Comparison of ENCODE assay signal across 10 cellular contexts in genomic region chr16:2784536-2785100, GRCh38. TPM values are rescaled to one million over a fixed set of nuclear protein-coding genes. Genes with fewer than 3 reads are reported as not detected.
A peak's percentile ranks its signal among the peaks of the same experiment; 100 is the strongest.
DNase-seq lines count a peak whose midpoint lies in the region; ATAC-seq lines count a peak whose summit lies in the region.
"Had no signal": no experiment of that assay in that cellular context is flagged by ENCODE, and none has a peak within 500 bp of the region (broad histone marks: within the 10 kb centered on the region; RNA-seq: fewer than 3 reads in every experiment).

No MANE protein-coding gene starts in this region.

- peaks cover 3% of the 10 kb centered on the region for H3K4me1 Mint-ChIP-seq in activated CD4-positive, alpha-beta T cell treated with anti-CD3 and anti-CD28 coated beads, Interleukin-2, amount 10 ng/mL, durations not matched to agents 7 days and 5 days
- H3K4me1 Mint-ChIP-seq in activated CD8-positive, alpha-beta T cell treated with anti-CD3 and anti-CD28 coated beads, Interleukin-2, amount 10 ng/mL, durations not matched to agents 7 days and 5 days (ENCODE audit: low read depth) = peaks cover 22% of the 10 kb centered on the region
- peaks cover 15 to 25% of the 10 kb centered on the region in 2 donors for H3K4me1 Mint-ChIP-seq in immature natural killer cell
- H3K4me1 Mint-ChIP-seq in stimulated activated naive CD8-positive, alpha-beta T cell treated with anti-CD3 and anti-CD28 coated beads, Interleukin-15, amount 100 ng/mL, for 72 hours = peaks cover 35% of the 10 kb centered on the region

- peak overlapping the region; percentile 75 for H3K27ac Mint-ChIP-seq in activated CD4-positive, alpha-beta T cell treated with anti-CD3 and anti-CD28 coated beads, Interleukin-2, amount 10 ng/mL, durations not matched to agents 7 days and 5 days
- peak overlapping the region; percentile 72 for H3K27ac Mint-ChIP-seq in activated CD8-positive, alpha-beta T cell treated with anti-CD3 and anti-CD28 coated beads, Interleukin-2, amount 10 ng/mL, durations not matched to agents 7 days and 5 days
- H3K27ac Mint-ChIP-seq in immature natural killer cell = no peak overlapping the region
- peak overlapping the region; percentile 93 to 94 for H3K27ac Mint-ChIP-seq in stimulated activated naive CD8-positive, alpha-beta T cell treated with anti-CD3 and anti-CD28 coated beads, Interleukin-15, amount 100 ng/mL, for 72 hours

- no peaks in the 10 kb centered on the region for H3K9me3 Mint-ChIP-seq in activated CD4-positive, alpha-beta T cell treated with anti-CD3 and anti-CD28 coated beads, Interleukin-2, amount 10 ng/mL, durations not matched to agents 7 days and 5 days
- no peaks in the 10 kb centered on the region for H3K9me3 Mint-ChIP-seq in activated CD8-positive, alpha-beta T cell treated with anti-CD3 and anti-CD28 coated beads, Interleukin-2, amount 10 ng/mL, durations not matched to agents 7 days and 5 days (ENCODE audit: insufficient read depth)
- no peaks in the 10 kb centered on the region for H3K9me3 Mint-ChIP-seq in immature natural killer cell
- no peaks in the 10 kb centered on the region for H3K9me3 Mint-ChIP-seq in stimulated activated naive CD8-positive, alpha-beta T cell treated with anti-CD3 and anti-CD28 coated beads, Interleukin-15, amount 100 ng/mL, for 72 hours

- CTCF ChIA-PET in activated CD4-positive, alpha-beta T cell treated with anti-CD3 and anti-CD28 coated beads, Interleukin-2, amount 10 ng/mL, durations not matched to agents 7 days and 5 days (lab: Charles Lee) = interaction anchor here (0.6 to 1.7 kb wide), 7 partner anchors 9 to 143 kb away, joined by 3 to 6 read pairs (median 3); partner anchors contain the start of gene PRSS41
- CTCF ChIA-PET in activated CD8-positive, alpha-beta T cell treated with anti-CD3 and anti-CD28 coated beads, Interleukin-2, amount 10 ng/mL, durations not matched to agents 7 days and 5 days (lab: Charles Lee) = interaction anchor here (1.3 kb wide), 3 partner anchors 18 to 142 kb away, joined by 3 to 4 read pairs (median 3); no protein-coding TSS in a partner anchor

- POLR2A ChIA-PET in activated CD4-positive, alpha-beta T cell treated with anti-CD3 and anti-CD28 coated beads, Interleukin-2, amount 10 ng/mL, durations not matched to agents 7 days and 5 days (lab: Charles Lee) = interaction anchor here (0.6 kb wide), 2 partner anchors 20 to 82 kb away, joined by 3 read pairs; no protein-coding TSS in a partner anchor
- POLR2A ChIA-PET in activated CD8-positive, alpha-beta T cell treated with anti-CD3 and anti-CD28 coated beads, Interleukin-2, amount 10 ng/mL, durations not matched to agents 7 days and 5 days (lab: Charles Lee) = interaction anchor here (0.9 kb wide), 1 partner anchor 31 kb away, joined by 5 read pairs; no protein-coding TSS in a partner anchor

- ATAC-seq in activated CD8-positive, alpha-beta T cell treated with anti-CD3 and anti-CD28 coated beads, Interleukin-2, amount 10 ng/mL, durations not matched to agents 7 days and 5 days = peak; percentile 40
- ATAC-seq in stimulated activated naive CD8-positive, alpha-beta T cell treated with anti-CD3 and anti-CD28 coated beads, Interleukin-15, amount 100 ng/mL, for 72 hours = peak; percentile 66
- no peak for ATAC-seq in GM21576 (IDR thresholded peaks at IDR 0.05; ENCODE audit: unreplicated experiment)
- ATAC-seq: SK-N-SH treated with all-trans-retinoic acid at 6 μM for 48 hours had no signal

- peak overlapping the region; percentile 54 for H3K4me3 Mint-ChIP-seq in activated CD4-positive, alpha-beta T cell treated with anti-CD3 and anti-CD28 coated beads, Interleukin-2, amount 10 ng/mL, durations not matched to agents 7 days and 5 days
- H3K4me3 Mint-ChIP-seq in activated CD8-positive, alpha-beta T cell treated with anti-CD3 and anti-CD28 coated beads, Interleukin-2, amount 10 ng/mL, durations not matched to agents 7 days and 5 days = peak overlapping the region; percentile 69
- H3K4me3 Mint-ChIP-seq in immature natural killer cell = peak overlapping the region; percentile 76 to 80 (median 78)
- peak overlapping the region; percentile 90 to 94 for H3K4me3 Mint-ChIP-seq in stimulated activated naive CD8-positive, alpha-beta T cell treated with anti-CD3 and anti-CD28 coated beads, Interleukin-15, amount 100 ng/mL, for 72 hours

- DNase-seq in activated CD4-positive, alpha-beta T cell treated with anti-CD3 and anti-CD28 coated beads, Interleukin-2, amount 10 ng/mL, durations not matched to agents 7 days and 5 days = no peak
- no peak for DNase-seq in activated CD4-positive, alpha-beta T cell treated with anti-CD3 and anti-CD28 coated beads, Interleukin-2, amount 50 U/mL, for 4 hours
- DNase-seq in activated CD8-positive, alpha-beta T cell treated with anti-CD3 and anti-CD28 coated beads, Interleukin-2, amount 10 ng/mL, durations not matched to agents 7 days and 5 days = no peak
- DNase-seq in immature natural killer cell (no peak), GOT3 (lab: John Stamatoyannopoulos, UW) (no peak), SW 1271 (lab: John Stamatoyannopoulos, UW) (no peak)
- no peak for DNase-seq in stimulated activated naive CD8-positive, alpha-beta T cell treated with anti-CD3 and anti-CD28 coated beads, Interleukin-15, amount 100 ng/mL, for 72 hours
- DNase-seq: NCI-H748 treated with DMSO at 0.1 percent for 48 hours had no signal

- H3K27me3 Mint-ChIP-seq in activated CD4-positive, alpha-beta T cell treated with anti-CD3 and anti-CD28 coated beads, Interleukin-2, amount 10 ng/mL, durations not matched to agents 7 days and 5 days = peaks cover 17% of the 10 kb centered on the region
- H3K27me3 Mint-ChIP-seq in activated CD8-positive, alpha-beta T cell treated with anti-CD3 and anti-CD28 coated beads, Interleukin-2, amount 10 ng/mL, durations not matched to agents 7 days and 5 days (ENCODE audit: low read depth) = peaks cover 8% of the 10 kb centered on the region
- H3K27me3 Mint-ChIP-seq in immature natural killer cell (ENCODE audit: low read depth in 3 of 3) = peaks cover 0 to 4% (median 4%) of the 10 kb centered on the region in 3 donors
- H3K27me3 Mint-ChIP-seq in stimulated activated naive CD8-positive, alpha-beta T cell treated with anti-CD3 and anti-CD28 coated beads, Interleukin-15, amount 100 ng/mL, for 72 hours = peaks cover 11% of the 10 kb centered on the region

- no peaks in the 10 kb centered on the region for H3K36me3 Mint-ChIP-seq in activated CD4-positive, alpha-beta T cell treated with anti-CD3 and anti-CD28 coated beads, Interleukin-2, amount 10 ng/mL, durations not matched to agents 7 days and 5 days (ENCODE audit: low read depth)
- H3K36me3 Mint-ChIP-seq in activated CD8-positive, alpha-beta T cell treated with anti-CD3 and anti-CD28 coated beads, Interleukin-2, amount 10 ng/mL, durations not matched to agents 7 days and 5 days (ENCODE audit: low read depth) = no peaks in the 10 kb centered on the region
- no peaks in the 10 kb centered on the region for H3K36me3 Mint-ChIP-seq in immature natural killer cell

RNA-seq across cellular contexts. Expression of gene PRSS33, which starts 2.7 kb away (rescaled TPM):
- not detected for total RNA-seq in activated CD4-positive, alpha-beta T cell treated with anti-CD3 and anti-CD28 coated beads, Interleukin-2, amount 10 ng/mL, durations not matched to agents 7 days and 5 days
- total RNA-seq in activated CD8-positive, alpha-beta T cell treated with anti-CD3 and anti-CD28 coated beads, Interleukin-2, amount 10 ng/mL, durations not matched to agents 7 days and 5 days = not detected
- 1 to 10 TPM in 2 of 3 donors, not detected in 1; 1.1 to 4.0 TPM for polyA plus RNA-seq in immature natural killer cell

RNA-seq across cellular contexts. Expression of gene ELOB, which starts 7.5 kb away (rescaled TPM):
- total RNA-seq in activated CD4-positive, alpha-beta T cell treated with anti-CD3 and anti-CD28 coated beads, Interleukin-2, amount 10 ng/mL, durations not matched to agents 7 days and 5 days = 100 to 1,000 TPM; 224 to 249 TPM
- 100 to 1,000 TPM; 163 to 182 TPM for total RNA-seq in activated CD8-positive, alpha-beta T cell treated with anti-CD3 and anti-CD28 coated beads, Interleukin-2, amount 10 ng/mL, durations not matched to agents 7 days and 5 days
- 100 to 1,000 TPM; 252 to 523 (median 328) TPM for polyA plus RNA-seq in immature natural killer cell

RNA-seq across cellular contexts. Expression of gene PRSS41, which starts 13.7 kb away (rescaled TPM):
- not detected for total RNA-seq in activated CD4-positive, alpha-beta T cell treated with anti-CD3 and anti-CD28 coated beads, Interleukin-2, amount 10 ng/mL, durations not matched to agents 7 days and 5 days
- not detected for total RNA-seq in activated CD8-positive, alpha-beta T cell treated with anti-CD3 and anti-CD28 coated beads, Interleukin-2, amount 10 ng/mL, durations not matched to agents 7 days and 5 days
- polyA plus RNA-seq in immature natural killer cell = not detected

RNA-seq across cellular contexts. Expression of gene SRRM2, which starts 32.2 kb away (rescaled TPM):
- total RNA-seq in activated CD4-positive, alpha-beta T cell treated with anti-CD3 and anti-CD28 coated beads, Interleukin-2, amount 10 ng/mL, durations not matched to agents 7 days and 5 days = 100 to 1,000 TPM; 512 to 565 TPM
- 100 to 1,000 TPM; 501 to 511 TPM for total RNA-seq in activated CD8-positive, alpha-beta T cell treated with anti-CD3 and anti-CD28 coated beads, Interleukin-2, amount 10 ng/mL, durations not matched to agents 7 days and 5 days
- polyA plus RNA-seq in immature natural killer cell = 100 to 1,000 TPM in 1 of 3 donors, 10 to 100 TPM in 2; 11.5 to 113 (median 24.2) TPM

RNA-seq across cellular contexts. Expression of gene PRSS21, which starts 32.4 kb away (rescaled TPM):
- total RNA-seq in activated CD4-positive, alpha-beta T cell treated with anti-CD3 and anti-CD28 coated beads, Interleukin-2, amount 10 ng/mL, durations not matched to agents 7 days and 5 days = under 1 TPM; 0.27 to 0.67 TPM
- total RNA-seq in activated CD8-positive, alpha-beta T cell treated with anti-CD3 and anti-CD28 coated beads, Interleukin-2, amount 10 ng/mL, durations not matched to agents 7 days and 5 days = 1 to 10 TPM; 5.2 to 6.0 TPM
- polyA plus RNA-seq in immature natural killer cell = 10 to 100 TPM in 1 of 3 donors, 1 to 10 TPM in 2; 3.1 to 11.0 (median 6.8) TPM

Comparison
In these comparisons a context has a peak if more than half of its experiments do, and no peak if none do; other contexts are left out.
1. H3K27ac Mint-ChIP-seq: peak in activated CD4-positive, alpha-beta T cell treated with anti-CD3 and anti-CD28 coated beads, Interleukin-2, amount 10 ng/mL, durations not matched to agents 7 days and 5 days (single experiment), activated CD8-positive, alpha-beta T cell treated with anti-CD3 and anti-CD28 coated beads, Interleukin-2, amount 10 ng/mL, durations not matched to agents 7 days and 5 days (single experiment) and stimulated activated naive CD8-positive, alpha-beta T cell treated with anti-CD3 and anti-CD28 coated beads, Interleukin-15, amount 100 ng/mL, for 72 hours (2 of 2); none in immature natural killer cell (0 of 6).
2. Peak in every context shown above with its lines, with median percentiles within 50 percentile points of each other: H3K4me3 Mint-ChIP-seq.